Comparison of ENCODE assay signal across 1 cellular context in genomic region chr3:47536967-47537366, GRCh38.
TF ChIP-seq lines count a peak whose summit lies in the region.

No MANE protein-coding gene starts in this region.

TF ChIP-seq in HepG2, 621 proteins besides CTCF, POLR2A, EP300 and RAD21:
- TF ChIP-seq RBM39 (IDR thresholded peaks at IDR 0.05; ENCODE audit: low read depth, low read length, poor library complexity, severe bottlenecking) (no peak), RFX5 (IDR thresholded peaks at IDR 0.05; ENCODE audit: low read depth, low read length) (no peak), ZNF276 (CRISPR knock-in tag; IDR thresholded peaks at IDR 0.05; ENCODE audit: low read depth) (no peak), ZNF343 (CRISPR knock-in tag; IDR thresholded peaks at IDR 0.05) (no peak), SRF (IDR thresholded peaks at IDR 0.05; ENCODE audit: low read depth, low read length) (no peak), NFIB (CRISPR knock-in tag; IDR thresholded peaks at IDR 0.05; ENCODE audit: borderline replicate concordance) (no peak), NCOR1 (IDR thresholded peaks at IDR 0.05; ENCODE audit: borderline replicate concordance, low read length) (no peak), NR3C1 (CRISPR knock-in tag; IDR thresholded peaks at IDR 0.05) (no peak), ZBTB26 (CRISPR knock-in tag; IDR thresholded peaks at IDR 0.05; ENCODE audit: borderline replicate concordance) (no peak), SRSF9 (IDR thresholded peaks at IDR 0.05; ENCODE audit: borderline replicate concordance, insufficient read depth, low read depth, low read length, poor library complexity, severe bottlenecking) (no peak), PRDM15 (CRISPR knock-in tag; IDR thresholded peaks at IDR 0.05) (no peak), ZBTB37 (CRISPR knock-in tag; IDR thresholded peaks at IDR 0.05) (no peak), HNF4A (CRISPR knock-in tag; IDR thresholded peaks at IDR 0.05) (no peak), NCOA5 (CRISPR knock-in tag; IDR thresholded peaks at IDR 0.05) (no peak), ZNF605 (CRISPR knock-in tag; IDR thresholded peaks at IDR 0.05) (no peak), ZNF572 (CRISPR knock-in tag; IDR thresholded peaks at IDR 0.05) (no peak), MXI1 (IDR thresholded peaks at IDR 0.05; ENCODE audit: borderline replicate concordance, low read depth, low read length) (no peak)
